Comparison of ENCODE assay signal across 34 cellular contexts in the genomic region with DNA sequence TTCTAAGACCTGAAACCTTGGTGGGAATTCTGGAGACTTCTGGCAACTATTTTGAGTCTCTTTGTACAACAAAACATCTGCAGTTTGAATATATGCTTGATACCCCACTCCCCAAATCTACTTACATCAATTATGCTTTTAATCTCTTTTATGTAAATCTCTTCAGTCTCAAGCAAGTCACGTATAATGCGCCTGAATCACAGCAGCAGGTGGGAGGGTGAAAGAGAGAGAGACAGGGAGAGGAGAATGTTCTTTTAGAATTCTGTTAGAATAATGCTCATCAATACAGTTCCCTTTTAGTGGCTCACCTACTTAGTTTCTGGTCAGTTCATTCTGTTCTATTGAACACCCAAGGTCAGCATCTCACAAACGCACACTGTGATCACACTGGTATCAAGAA.
"Had no signal": no experiment of that assay in that cellular context is flagged by ENCODE, and none has a peak within 500 bp of the region (broad histone marks: within the 10 kb centered on the region; RNA-seq: fewer than 3 reads in every experiment).

No MANE protein-coding gene starts in this region.

- H3K36me3 ChIP-seq: MG63 had no signal

- H3K27ac ChIP-seq: KMS-11 had no signal

- H3K9me3 ChIP-seq: MG63 had no signal

- DNase-seq: Karpas-422, Kasumi-1, KG1, MG63, MM.1S, MV-4-11, NCI-H1048, NCI-H1092, NCI-H1092 treated with DMSO at 0.1 percent for 48 hours, NCI-H1105, NCI-H1105 treated with DMSO at 0.1 percent for 48 hours, NCI-H1417, NCI-H1417 treated with DMSO at 0.1 percent for 48 hours, NCI-H1436, NCI-H1436 treated with DMSO at 0.1 percent for 48 hours, NCI-H146, NCI-H1694, NCI-H1694 treated with DMSO at 0.1 percent for 48 hours, NCI-H187, NCI-H187 treated with DMSO at 0.1 percent for 48 hours, NCI-H1930, NCI-H2029, NCI-H2029 treated with DMSO at 0.1 percent for 48 hours, NCI-H2081, NCI-H2081 treated with DMSO at 0.1 percent for 48 hours, NCI-H2107, NCI-H2171, NCI-H2171 treated with DMSO at 0.1 percent for 48 hours, NCI-H2227 treated with DMSO at 0.1 percent for 48 hours, NCI-H226, NCI-H345, NCI-H446, NCI-H446 treated with DMSO at 0.1 percent for 48 hours had no signal

- H3K4me3 ChIP-seq: MG63 had no signal
